Comparison of ENCODE assay signal across 25 cellular contexts in the genomic region with DNA sequence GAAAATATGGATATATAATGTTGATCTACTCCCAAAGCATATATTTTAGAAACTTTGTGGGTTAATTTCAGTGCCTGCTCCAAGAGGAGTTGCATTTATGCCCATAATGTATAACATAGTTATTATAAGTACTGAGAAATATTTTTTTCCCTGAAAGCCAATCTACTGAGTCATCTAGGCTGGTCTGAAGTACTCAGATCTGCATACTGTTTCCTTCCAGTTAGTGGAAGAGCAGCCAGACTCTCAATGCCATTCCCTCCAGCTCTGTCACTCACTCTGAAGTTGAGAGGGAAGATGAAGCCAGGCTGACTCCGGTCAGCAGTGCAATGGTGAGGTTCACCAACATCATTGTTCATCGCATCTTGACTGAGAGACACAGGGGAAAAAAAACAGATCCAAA.
A peak's percentile ranks its signal among the peaks of the same experiment; 100 is the strongest.
DNase-seq lines count a peak whose midpoint lies in the region; ATAC-seq and TF ChIP-seq lines count a peak whose summit lies in the region.
"Had no signal": no experiment of that assay in that cellular context is flagged by ENCODE, and none has a peak within 500 bp of the region (broad histone marks: within the 10 kb centered on the region; RNA-seq: fewer than 3 reads in every experiment).

No MANE protein-coding gene starts in this region.

- in situ Hi-C loops in gastrocnemius medialis (cut with MboI; ENCODE audit: low sequenced_read_pairs in 4 of 4) = loop anchor here in 1 of 4 donors (25.0 kb wide), 1 partner anchor 553 kb away; no protein-coding TSS in a partner anchor

- H3K4me3 ChIP-seq in RWPE2 (ENCODE audit: severe bottlenecking) (no peak overlapping the region), gastrocnemius medialis (no peak overlapping the region)
- H3K4me3 ChIP-seq: BLaER1 treated with 17β-estradiol and CSF1 and Interleukin-3, amounts not matched to agents 10 nM and 100 nM had no signal

- intact Hi-C loops in gastrocnemius medialis (cut with DNase I; ENCODE audit: low total_unique reads) = no loop called here

- H3K36me3 ChIP-seq in RWPE2 (ENCODE audit: low read depth) = no peaks in the 10 kb centered on the region
- H3K36me3 ChIP-seq in gastrocnemius medialis = no peaks in the 10 kb centered on the region
- H3K36me3 ChIP-seq: BLaER1 treated with 17β-estradiol and CSF1 and Interleukin-3, amounts not matched to agents 10 nM and 100 nM had no signal

- TF ChIP-seq CTCF in RWPE2 (IDR thresholded peaks at IDR 0.05; ENCODE audit: poor library complexity, severe bottlenecking) (no peak), foreskin keratinocyte (conservative IDR thresholded peaks at IDR 0.05) (no peak), gastrocnemius medialis (IDR thresholded peaks at IDR 0.05 in 4 of 5, conservative IDR thresholded peaks at IDR 0.05 in 1 of 5) (no peak)

- H3K27ac ChIP-seq in RWPE2 (ENCODE audit: poor library complexity, severe bottlenecking) = no peak overlapping the region
- no peak overlapping the region for H3K27ac ChIP-seq in foreskin keratinocyte
- H3K27ac ChIP-seq in gastrocnemius medialis = peak overlapping the region; percentile 6 to 89 (median 88)
- H3K27ac ChIP-seq: BLaER1 treated with 17β-estradiol and CSF1 and Interleukin-3, amounts not matched to agents 10 nM and 100 nM had no signal

- DNase-seq in ELR (ENCODE audit: low read depth) = peak; percentile 34
- no peak for DNase-seq in RWPE2 (ENCODE audit: low spot score)
- peak; percentile 29 to 66 for DNase-seq in foreskin keratinocyte
- no peak for DNase-seq in gastrocnemius medialis
- DNase-seq in SHP77 treated with DMSO at 0.1 percent for 48 hours (lab: John Stamatoyannopoulos, UW) = no peak
- DNase-seq in NK-92 treated with Interleukin-12 subunit alpha and Interleukin-12 subunit beta, amount 100 ng/mL, for 24 hours (lab: John Stamatoyannopoulos, UW) = no peak
- no peak for DNase-seq in mucosa of gallbladder (ENCODE audit: low spot score)
- DNase-seq: ACHN; activated CD4-positive, CD25-positive, alpha-beta regulatory T cell; activated naive CD4-positive, alpha-beta T cell; activated T-cell treated with anti-CD3 and anti-CD28 coated beads, Interleukin-2, amount 50 U/mL, for 1 hour; central memory CD4-positive, alpha-beta T cell; erythroblast; H9; kidney; naive B cell; NCI-H1694; NCI-H2171; NCI-H526; nucleus accumbens; retina; SW 1271; trophoblast cell had no signal

- H3K27me3 ChIP-seq in RWPE2 (ENCODE audit: insufficient read depth, poor library complexity, severe bottlenecking) = no peaks in the 10 kb centered on the region
- H3K27me3 ChIP-seq in foreskin keratinocyte = no peaks in the 10 kb centered on the region
- H3K27me3 ChIP-seq in gastrocnemius medialis = no peaks in the 10 kb centered on the region
- H3K27me3 ChIP-seq: BLaER1 treated with 17β-estradiol and CSF1 and Interleukin-3, amounts not matched to agents 10 nM and 100 nM had no signal

- H3K9me3 ChIP-seq in RWPE2 (ENCODE audit: severe bottlenecking) = no peaks in the 10 kb centered on the region
- no peaks in the 10 kb centered on the region for H3K9me3 ChIP-seq in gastrocnemius medialis
- H3K9me3 ChIP-seq: BLaER1 treated with 17β-estradiol and CSF1 and Interleukin-3, amounts not matched to agents 10 nM and 100 nM had no signal

- no peak for TF ChIP-seq POLR2A in gastrocnemius medialis (IDR thresholded peaks at IDR 0.05)

- ATAC-seq in RWPE2 (ENCODE audit: low read depth) (peak; percentile 73), foreskin keratinocyte (peak; percentile 92), gastrocnemius medialis (no peak), GM18858 (IDR thresholded peaks at IDR 0.05; ENCODE audit: unreplicated experiment) (no peak)

- H3K4me1 ChIP-seq in RWPE2 (ENCODE audit: insufficient read depth, poor library complexity, severe bottlenecking) = no peaks in the 10 kb centered on the region
- H3K4me1 ChIP-seq in foreskin keratinocyte = no peaks in the 10 kb centered on the region
- H3K4me1 ChIP-seq in gastrocnemius medialis = peaks cover 38 to 50% of the 10 kb centered on the region in 2 donors
- H3K4me1 ChIP-seq: BLaER1 treated with 17β-estradiol and CSF1 and Interleukin-3, amounts not matched to agents 10 nM and 100 nM had no signal

Comparison
In these comparisons a context has a peak if more than half of its experiments do, and no peak if none do; other contexts are left out.
1. DNase-seq: peak in ELR (single experiment) and foreskin keratinocyte (2 of 2); none in RWPE2 (single experiment), gastrocnemius medialis (0 of 2), SHP77 treated with DMSO at 0.1 percent for 48 hours (single experiment), NK-92 treated with Interleukin-12 subunit alpha and Interleukin-12 subunit beta, amount 100 ng/mL, for 24 hours (single experiment) and mucosa of gallbladder (single experiment).
2. ATAC-seq: peak in RWPE2 (single experiment) and foreskin keratinocyte (single experiment); none in gastrocnemius medialis (0 of 2) and GM18858 (single experiment).
3. H3K27ac ChIP-seq: peak in gastrocnemius medialis (4 of 4); none in RWPE2 (single experiment) and foreskin keratinocyte (single experiment).